Comparison of ENCODE assay signal across 12 cellular contexts in genomic region chr6:27281105-27281539, GRCh38. TPM values are rescaled to one million over a fixed set of nuclear protein-coding genes. Genes with fewer than 3 reads are reported as not detected.
A peak's percentile ranks its signal among the peaks of the same experiment; 100 is the strongest.
DNase-seq lines count a peak whose midpoint lies in the region; ATAC-seq and TF ChIP-seq lines count a peak whose summit lies in the region.
"Had no signal": no experiment of that assay in that cellular context is flagged by ENCODE, and none has a peak within 500 bp of the region (broad histone marks: within the 10 kb centered on the region; RNA-seq: fewer than 3 reads in every experiment).

No MANE protein-coding gene starts in this region.

- H3K27me3 ChIP-seq in ACC112 (ENCODE audit: insufficient read depth, low read length) (peaks cover 63% of the 10 kb centered on the region), HCT116 (ENCODE audit: insufficient read depth, low read length) (no peaks in the 10 kb centered on the region), SJCRH30 (no peaks in the 10 kb centered on the region), iPS-18a (ENCODE audit: control insufficient read depth, insufficient read depth, low read length) (peaks cover 20% of the 10 kb centered on the region)
- H3K27me3 ChIP-seq in CD8-positive, alpha-beta T cell (ENCODE audit: insufficient read depth, low read length) = peaks cover 60% of the 10 kb centered on the region

- TF ChIP-seq RAD21 in HCT116 (IDR thresholded peaks at IDR 0.05; ENCODE audit: low read depth) = no peak

- no TSS peak for BruUV-seq in HCT116 (replicated peaks; lab: Mats Ljungman, UMichigan)

- H3K36me3 ChIP-seq in ACC112 (ENCODE audit: insufficient read depth, low read length) (no peaks in the 10 kb centered on the region), HCT116 (ENCODE audit: control insufficient read depth in 1 of 2, insufficient read depth in 2 of 2, low read length in 2 of 2) (no peaks in the 10 kb centered on the region), SJCRH30 (no peaks in the 10 kb centered on the region), iPS-18a (ENCODE audit: control insufficient read depth, low read depth, low read length) (no peaks in the 10 kb centered on the region)
- no peaks in the 10 kb centered on the region for H3K36me3 ChIP-seq in CD8-positive, alpha-beta T cell (ENCODE audit: insufficient read depth, low read length)
- H3K36me3 ChIP-seq: tibial artery had no signal

- CTCF ChIA-PET in HCT116 (lab: Charles Lee) = interaction anchor here (0.8 to 1.5 kb wide), 2 partner anchors 328 to 471 kb away, joined by 3 to 4 read pairs; no protein-coding TSS in a partner anchor
- CTCF ChIA-PET in CD8-positive, alpha-beta T cell (lab: Charles Lee) = no interaction called here

- RAD21 ChIA-PET in HCT116 (lab: Charles Lee; ENCODE audit: low non-redundant PET in 1 of 2, low total read pairs in 2 of 2, uncharacterized antibody in 2 of 2, unreplicated experiment in 2 of 2) = no interaction called here

- POLR2A ChIA-PET in HCT116 (lab: Charles Lee) = interaction anchor here (0.5 to 1.0 kb wide), 4 partner anchors 15 to 474 kb away, joined by 3 to 4 read pairs (median 3); no protein-coding TSS in a partner anchor
- POLR2A ChIA-PET in CD8-positive, alpha-beta T cell (lab: Charles Lee) = no interaction called here

- H3K27ac ChIP-seq in ACC112 (ENCODE audit: low read depth, low read length) (no peak overlapping the region), HCT116 (ENCODE audit: low read depth, low read length) (peak overlapping the region; percentile 61; the same call in 1 of the 2 replicates), SJCRH30 (no peak overlapping the region), iPS-18a (ENCODE audit: low read length) (no peak overlapping the region), coronary artery (no peak overlapping the region)
- no peak overlapping the region for H3K27ac ChIP-seq in CD8-positive, alpha-beta T cell (ENCODE audit: low read depth, low read length)
- H3K27ac ChIP-seq: C4-2B, tibial artery had no signal

- no peaks in the 10 kb centered on the region for H4K20me1 ChIP-seq in HCT116 (ENCODE audit: insufficient read depth)

- H2AFZ ChIP-seq in ACC112 (ENCODE audit: low read length, unreplicated experiment) = no peak overlapping the region
- peak overlapping the region; percentile 87 for H2AFZ ChIP-seq in HCT116 (ENCODE audit: low read depth, low read length, poor library complexity, severe bottlenecking)

- peaks cover 85% of the 10 kb centered on the region for H3K27me3 Mint-ChIP-seq in CD8-positive, alpha-beta T cell (ENCODE audit: low read depth)

- peaks cover 2% of the 10 kb centered on the region for H3K4me1 Mint-ChIP-seq in CD8-positive, alpha-beta T cell (ENCODE audit: low read depth)

- in situ Hi-C loops in GM13977 (cut with MboI; ENCODE audit: low pct_unique_long_range_greater_than_20kb, low sequenced_read_pairs, unreplicated experiment) = no loop called here

- DNase-seq in HCT116 (ENCODE audit: low read depth, low spot score) (peak; percentile 35), SJCRH30 (peak; percentile 15 to 35), GM13977 (ENCODE audit: low spot score) (no peak), coronary artery (ENCODE audit: low spot score) (no peak), NCI-H510A treated with DMSO at 0.1 percent for 48 hours (lab: John Stamatoyannopoulos, UW) (no peak)
- DNase-seq in CD8-positive, alpha-beta T cell = no peak
- DNase-seq: erythroblast, tibial artery had no signal

- H3K36me3 Mint-ChIP-seq in CD8-positive, alpha-beta T cell = peaks cover 3% of the 10 kb centered on the region

- no peak for TF ChIP-seq POLR2A in HCT116 (IDR thresholded peaks at IDR 0.05; ENCODE audit: borderline replicate concordance, extremely low read depth, insufficient read depth, insufficient read length)

- H3K4me3 ChIP-seq in ACC112 (ENCODE audit: low read depth, low read length) (peak overlapping the region; percentile 81), HCT116 (replicated peaks in 1 of 2; ENCODE audit: low read depth in 1 of 2, low read length in 2 of 2) (peak overlapping the region; percentile 40 to 54), SJCRH30 (peak overlapping the region; percentile 54), iPS-18a (ENCODE audit: low read length) (peak overlapping the region; percentile 84), coronary artery (no peak overlapping the region)
- H3K4me3 ChIP-seq in CD8-positive, alpha-beta T cell (ENCODE audit: low read depth, low read length) = no peak overlapping the region
- H3K4me3 ChIP-seq: tibial artery had no signal

- H3K79me2 ChIP-seq in ACC112 (ENCODE audit: control insufficient read depth, insufficient read depth, low read length, unreplicated experiment) = no peaks in the 10 kb centered on the region
- H3K79me2 ChIP-seq in HCT116 (ENCODE audit: insufficient read depth, low read length) = no peaks in the 10 kb centered on the region

- no peak overlapping the region for H3K4me3 Mint-ChIP-seq in CD8-positive, alpha-beta T cell

- no peak overlapping the region for H3K27ac Mint-ChIP-seq in CD8-positive, alpha-beta T cell

- intact Hi-C loops in HCT116 (cut with micrococcal nuclease) = loop anchor here (2.0 kb wide), 1 partner anchor 44 kb away; no protein-coding TSS in a partner anchor
- intact Hi-C loops in CD8-positive, alpha-beta T cell (cut with DNase I, micrococcal nuclease) = loop anchor here in 1 of 2 experiments (5.0 kb wide), 1 partner anchor 391 kb away; no protein-coding TSS in a partner anchor

- H3K9ac ChIP-seq in HCT116 (ENCODE audit: low read length) (peak overlapping the region; percentile 43), iPS-18a (ENCODE audit: low read length) (peak overlapping the region; percentile 49)

- H3K9me3 Mint-ChIP-seq in CD8-positive, alpha-beta T cell = peaks cover 36% of the 10 kb centered on the region

- H3K4me1 ChIP-seq in ACC112 (ENCODE audit: control insufficient read depth, insufficient read depth, low read length, unreplicated experiment) = no peaks in the 10 kb centered on the region
- peaks cover 3 to 19% of the 10 kb centered on the region in 2 experiments; a peak in 3 of 4 replicates for H3K4me1 ChIP-seq in HCT116 (ENCODE audit: control insufficient read depth in 1 of 2, insufficient read depth in 2 of 2, low read length in 2 of 2)
- H3K4me1 ChIP-seq in SJCRH30 = no peaks in the 10 kb centered on the region
- no peaks in the 10 kb centered on the region for H3K4me1 ChIP-seq in iPS-18a (ENCODE audit: control insufficient read depth, low read depth, low read length)
- H3K4me1 ChIP-seq in CD8-positive, alpha-beta T cell (ENCODE audit: insufficient read depth, low read length) = no peaks in the 10 kb centered on the region
- H3K4me1 ChIP-seq: tibial artery had no signal

- peak overlapping the region; percentile 86 for H3K4me2 ChIP-seq in HCT116 (ENCODE audit: low read length)

- H3K9me3 ChIP-seq in HCT116 (ENCODE audit: control insufficient read depth in 1 of 2, insufficient read depth in 1 of 2, low read depth in 1 of 2, low read length in 2 of 2) = no peaks in the 10 kb centered on the region
- H3K9me3 ChIP-seq in SJCRH30 (replicated peaks) = no peaks in the 10 kb centered on the region
- no peaks in the 10 kb centered on the region for H3K9me3 ChIP-seq in iPS-18a (ENCODE audit: control insufficient read depth, low read depth, low read length)
- peaks cover 10% of the 10 kb centered on the region for H3K9me3 ChIP-seq in CD8-positive, alpha-beta T cell (ENCODE audit: low read length)

- peak; percentile 76 for ATAC-seq in HCT116
- no peak for ATAC-seq in CD8-positive, alpha-beta T cell

- H3K9me2 ChIP-seq in HCT116 (ENCODE audit: insufficient read depth) = no peaks in the 10 kb centered on the region

- TF ChIP-seq CTCF in HCT116 (IDR thresholded peaks at IDR 0.05 in 2 of 3, conservative IDR thresholded peaks at IDR 0.05 in 1 of 3; ENCODE audit: borderline replicate concordance in 1 of 3, insufficient read depth in 1 of 3, low read depth in 2 of 3, low read length in 2 of 3) (no peak), GM13977 (IDR thresholded peaks at IDR 0.05; ENCODE audit: extremely low read depth, insufficient read depth, missing control alignments) (no peak), coronary artery (IDR thresholded peaks at IDR 0.05) (no peak)
- TF ChIP-seq CTCF in CD8-positive, alpha-beta T cell (IDR thresholded peaks at IDR 0.05) = no peak

TF ChIP-seq in HCT116, 20 proteins besides CTCF, POLR2A, EP300 and RAD21:
- TF ChIP-seq CEBPB (IDR thresholded peaks at IDR 0.05; ENCODE audit: low read depth) (no peak), EGR1 (IDR thresholded peaks at IDR 0.05; ENCODE audit: low read depth) (no peak)

RNA-seq across cellular contexts. Expression of gene POM121L2, which starts 31.0 kb away (rescaled TPM):
- not detected for total RNA-seq in HCT116 (2021; ENCODE audit: unreplicated experiment)
- not detected in 2 replicates for polyA plus RNA-seq in HCT116 (2012)
- total RNA-seq in SJCRH30 (2014; rRNA removed; shearing (Covaris generic)) = not detected in 2 replicates
- total RNA-seq in CD8-positive, alpha-beta T cell = not detected
- total RNA-seq: pulmonary artery endothelial cell had no signal

RNA-seq across cellular contexts. Expression of gene PRSS16, which starts 33.6 kb away (rescaled TPM):
- 14.5 TPM for total RNA-seq in HCT116 (2021; ENCODE audit: unreplicated experiment)
- polyA plus RNA-seq in HCT116 (2012) = 15.8 and 16.9 TPM in 2 replicates
- not detected in 2 replicates for total RNA-seq in SJCRH30 (2014; rRNA removed; shearing (Covaris generic))
- under 1 TPM; 0.58 to 0.62 TPM for total RNA-seq in CD8-positive, alpha-beta T cell
- total RNA-seq: pulmonary artery endothelial cell had no signal

Comparison
In these comparisons a context has a peak if more than half of its experiments do, and no peak if none do; other contexts are left out.
1. H3K4me3 ChIP-seq: peak in ACC112 (single experiment), HCT116 (2 of 2), SJCRH30 (single experiment) and iPS-18a (single experiment); none in coronary artery (single experiment) and CD8-positive, alpha-beta T cell (single experiment).
2. DNase-seq: peak in HCT116 (single experiment) and SJCRH30 (2 of 2); none in GM13977 (single experiment), coronary artery (single experiment), NCI-H510A treated with DMSO at 0.1 percent for 48 hours (single experiment) and CD8-positive, alpha-beta T cell (0 of 7).